In genomic region chr2:235026649-235027557, GRCh38 we compare ENCODE assay signal across 9 cellular contexts.
DNase-seq lines count a peak whose midpoint lies in the region; ATAC-seq, FAIRE-seq and TF ChIP-seq lines count a peak whose summit lies in the region.
"Had no signal": no experiment of that assay in that cellular context is flagged by ENCODE, and none has a peak within 500 bp of the region (broad histone marks: within the 10 kb centered on the region; RNA-seq: fewer than 3 reads in every experiment).

No MANE protein-coding gene starts in this region.

- H3K36me3 ChIP-seq in esophagus (ENCODE audit: control insufficient read depth in 2 of 2, insufficient read depth in 2 of 2, low read length in 1 of 2) (no peaks in the 10 kb centered on the region), pancreas (no peaks in the 10 kb centered on the region)

- DNase-seq in EH (ENCODE audit: low read depth) (peak; percentile 62), NCI-H460 (ENCODE audit: extremely low read depth, low read depth) (peak; percentile 77), pancreas (peak; percentile 90 to 99 (median 98)), RKO (ENCODE audit: low spot score) (no peak), activated gamma-delta T cell treated with Interleukin-2 at 50 U/mL for 16 hours (no peak)
- DNase-seq in activated CD4-positive, alpha-beta memory T cell treated with anti-CD3 and anti-CD28 coated beads for 36 hours: no peak
- DNase-seq: NCI-H82 had no signal

- no peak for FAIRE-seq in pancreas (lab: Jason Lieb, UNC)

- H3K27me3 ChIP-seq in esophagus (ENCODE audit: control insufficient read depth in 1 of 2, insufficient read depth in 2 of 2, low read length in 2 of 2) (no peaks in the 10 kb centered on the region), pancreas (no peaks in the 10 kb centered on the region)

- H3K9me3 Mint-ChIP-seq in activated CD4-positive, alpha-beta memory T cell treated with anti-CD3 and anti-CD28 coated beads for 36 hours: no peaks in the 10 kb centered on the region

- WGBS in esophagus, 2 donors: 46 to 48% methylated on average over 33 of the region's 33 CpGs
- 32 to 37% methylated on average over 33 of the region's 33 CpGs for WGBS in pancreas, 2 donors

- H3K4me1 Mint-ChIP-seq in activated CD4-positive, alpha-beta memory T cell treated with anti-CD3 and anti-CD28 coated beads for 36 hours (ENCODE audit: low read depth): no peaks in the 10 kb centered on the region

- peaks cover 9 to 27% of the 10 kb centered on the region in 2 donors for H3K4me1 ChIP-seq in esophagus (ENCODE audit: control insufficient read depth in 2 of 2, insufficient read depth in 2 of 2, low read length in 1 of 2)
- peaks cover 22 to 47% (median 46%) of the 10 kb centered on the region in 3 donors for H3K4me1 ChIP-seq in pancreas

- no peak overlapping the region for H3K4me3 Mint-ChIP-seq in activated CD4-positive, alpha-beta memory T cell treated with anti-CD3 and anti-CD28 coated beads for 36 hours

- H3K27ac ChIP-seq in esophagus (ENCODE audit: low read depth in 2 of 2, low read length in 1 of 2) (peak overlapping the region; percentile 89 to 93), pancreas (peak overlapping the region; percentile 28 to 82 (median 76))

- TF ChIP-seq CTCF in pancreas (IDR thresholded peaks at IDR 0.05): no peak

- intact Hi-C loops in pancreas (cut with DNase I): no loop called here
- intact Hi-C loops in activated CD4-positive, alpha-beta memory T cell treated with anti-CD3 and anti-CD28 coated beads for 36 hours (cut with micrococcal nuclease): no loop called here

- no peaks in the 10 kb centered on the region for H3K27me3 Mint-ChIP-seq in activated CD4-positive, alpha-beta memory T cell treated with anti-CD3 and anti-CD28 coated beads for 36 hours

- no peaks in the 10 kb centered on the region for H3K9me3 ChIP-seq in esophagus (ENCODE audit: control insufficient read depth in 2 of 2, insufficient read depth in 1 of 2, low read depth in 1 of 2, low read length in 1 of 2)
- no peaks in the 10 kb centered on the region for H3K9me3 ChIP-seq in pancreas

- no peaks in the 10 kb centered on the region for H3K36me3 Mint-ChIP-seq in activated CD4-positive, alpha-beta memory T cell treated with anti-CD3 and anti-CD28 coated beads for 36 hours

- H3K4me3 ChIP-seq in esophagus (ENCODE audit: low read depth in 1 of 2, low read length in 2 of 2) (no peak overlapping the region), pancreas (peak overlapping the region in 2 of 4 donors; percentile 10 to 13)

- CTCF ChIA-PET in activated CD4-positive, alpha-beta memory T cell treated with anti-CD3 and anti-CD28 coated beads for 36 hours (lab: Charles Lee): no interaction called here

- peak; percentile 85 to 91 (median 90) for ATAC-seq in pancreas
- ATAC-seq in HG03442 (IDR thresholded peaks at IDR 0.05; ENCODE audit: unreplicated experiment): no peak

- H3K27ac Mint-ChIP-seq in activated CD4-positive, alpha-beta memory T cell treated with anti-CD3 and anti-CD28 coated beads for 36 hours: no peak overlapping the region

- POLR2A ChIA-PET in activated CD4-positive, alpha-beta memory T cell treated with anti-CD3 and anti-CD28 coated beads for 36 hours (lab: Charles Lee): no interaction called here

Comparison
In these comparisons a context has a peak if more than half of its experiments do, and no peak if none do; other contexts are left out.
1. DNase-seq: peak in EH (single experiment), NCI-H460 (single experiment) and pancreas (6 of 6); none in RKO (single experiment), activated gamma-delta T cell treated with Interleukin-2 at 50 U/mL for 16 hours (single experiment) and activated CD4-positive, alpha-beta memory T cell treated with anti-CD3 and anti-CD28 coated beads for 36 hours (single experiment).